8 cellular contexts compared by ENCODE assay signal in the genomic region with DNA sequence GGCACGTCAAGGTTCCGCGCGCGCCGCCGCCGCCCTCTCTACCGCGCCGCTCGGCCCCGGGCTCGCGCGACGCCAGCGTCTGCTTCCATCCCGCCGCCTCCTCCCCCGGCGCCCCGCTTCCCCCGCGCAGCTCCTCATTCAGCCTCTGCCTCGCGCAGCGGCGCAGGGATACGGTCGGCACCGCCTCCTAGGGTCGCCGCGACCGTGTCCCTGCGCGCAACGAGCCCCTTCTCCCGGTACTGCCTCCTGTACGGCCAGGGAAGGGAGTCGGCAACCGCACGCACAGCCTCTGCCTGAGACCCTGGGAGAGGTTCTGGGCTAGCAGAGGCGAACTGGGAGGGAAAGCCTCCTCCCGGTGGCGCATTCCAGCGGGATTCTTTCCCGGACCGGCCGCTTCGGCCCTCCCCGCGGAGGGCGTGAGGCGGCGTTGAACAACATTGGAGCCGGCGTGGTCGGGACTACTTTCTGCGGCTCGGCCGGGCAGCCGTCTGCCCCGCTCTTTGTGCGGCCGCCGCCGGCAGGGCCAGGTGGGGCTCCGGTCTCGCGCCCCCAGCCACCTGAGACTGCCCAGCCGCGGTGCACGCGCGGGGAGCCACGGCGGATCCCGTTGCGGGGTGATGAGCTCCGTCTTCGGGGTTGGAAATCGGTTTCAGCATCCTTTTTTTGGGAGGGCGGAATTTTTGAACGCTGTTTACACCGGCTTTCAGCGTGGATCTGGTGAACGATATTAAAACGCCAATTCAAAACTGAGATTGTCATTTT. TPM values are rescaled to one million over a fixed set of nuclear protein-coding genes. Genes with fewer than 3 reads are reported as not detected.
DNase-seq lines count a peak whose midpoint lies in the region; ATAC-seq, FAIRE-seq and TF ChIP-seq lines count a peak whose summit lies in the region.

Gene LRP6 (minus strand): TSS at position 172 of the 762 bp plus-strand sequence. CDS start 309 bp downstream, outside the sequence.

- H3K4me3 ChIP-seq in AG10803 (ENCODE audit: low read length) (peak within 1 kb of the TSS; percentile 99), HepG2 (replicated peaks in 1 of 3; ENCODE audit: insufficient read depth in 1 of 3, low read depth in 2 of 3, low read length in 3 of 3) (peak within 1 kb of the TSS; percentile 90 to 95 (median 93))

- peaks cover 33% of the 10 kb centered on the region for H3K4me1 ChIP-seq in HepG2 (ENCODE audit: insufficient read depth, low read length)

- CTCF ChIA-PET in HepG2 (lab: Yijun Ruan, JAX; ENCODE audit: low intra/inter-chr PET ratio, low total read pairs) = no interaction called here

- no peak for TF ChIP-seq EP300 in HepG2 (IDR thresholded peaks at IDR 0.05; ENCODE audit: low read depth in 2 of 2, low read length in 2 of 2)
- peak; percentile 55; the same call in 1 of the 2 replicates for TF ChIP-seq EP300 in HepG2 (CRISPR knock-in tag; IDR thresholded peaks at IDR 0.05; ENCODE audit: borderline replicate concordance)

- DNase-seq in AG10803 (ENCODE audit: low read depth) (peak; percentile 96), GM19239 (ENCODE audit: insufficient read length, low spot score) (peak; percentile 85), NCI-H510A treated with DMSO at 0.1 percent for 48 hours (lab: John Stamatoyannopoulos, UW) (peak; percentile 91), dermis microvascular lymphatic vessel endothelial cell (ENCODE audit: low read depth in 2 of 2) (peak; percentile 86 to 97), HepG2 (ENCODE audit: low spot score) (peak; percentile 80)
- peak; percentile 73 to 77 for DNase-seq in activated CD4-positive, alpha-beta T cell treated with anti-CD3 and anti-CD28 coated beads, Interleukin-2, amount 50 U/mL, for 4 hours
- DNase-seq in stimulated activated CD4-positive, alpha-beta T cell treated with anti-CD3 and anti-CD28 coated beads, Interleukin-2, amount 100 ng/mL, for 4 hours (ENCODE audit: low read depth) = peak; percentile 76

- BruUV-seq in HepG2 (replicated peaks; lab: Mats Ljungman, UMichigan) = no TSS peak

- no peak for TF ChIP-seq CTCF in AG10803 (conservative IDR thresholded peaks at IDR 0.05; ENCODE audit: low read length)
- TF ChIP-seq CTCF in HepG2 (CRISPR knock-in tag; IDR thresholded peaks at IDR 0.05) = peak; percentile 31; the same call in 1 of the 2 replicates

- ATAC-seq in HG03442 (IDR thresholded peaks at IDR 0.05; ENCODE audit: unreplicated experiment) = peak; percentile 82
- ATAC-seq in HepG2 = peak; percentile 94

- TF ChIP-seq RAD21 in HepG2 (CRISPR knock-in tag; IDR thresholded peaks at IDR 0.05) = 0 out of 2 replicates have a peak, but pooled peaks have one; percentile 20

- 0% methylated on average over 44 of the region's 90 CpGs for WGBS in HepG2 (ENCODE audit: low lambda C conversion rate)

- POLR2A ChIA-PET in HepG2 (lab: Yijun Ruan, JAX) = interaction anchor here (0.6 to 2.9 kb wide), 13 partner anchors 9 to 263 kb away, joined by 3 to 23 read pairs (median 6); partner anchors contain the start of genes BORCS5 and MANSC1

- peak; percentile 69 to 72 for TF ChIP-seq POLR2A in HepG2 (IDR thresholded peaks at IDR 0.05; ENCODE audit: insufficient read depth in 1 of 2, low read depth in 2 of 2, low read length in 2 of 2)

- H3K27me3 ChIP-seq in HepG2 (ENCODE audit: control insufficient read depth in 1 of 2, insufficient read depth in 2 of 2, low read length in 2 of 2) = no peaks in the 10 kb centered on the region; a peak in 1 of 5 replicates

- H3K36me3 ChIP-seq in HepG2 (replicated peaks in 1 of 2; ENCODE audit: control insufficient read depth in 1 of 2, insufficient read depth in 2 of 2, low read length in 2 of 2) = no peaks in the 10 kb centered on the region

- H3K9ac ChIP-seq in HepG2 (ENCODE audit: insufficient read depth, low read depth, low read length) = peak within 1 kb of the TSS; percentile 99

- peaks cover 25% of the 10 kb centered on the region for H4K20me1 ChIP-seq in HepG2 (ENCODE audit: insufficient read depth, low read length)

- H2AFZ ChIP-seq in HepG2 (ENCODE audit: low read length) = peak within 1 kb of the TSS; percentile 91

- H3K9me3 ChIP-seq in HepG2 (ENCODE audit: low read length) = no peaks in the 10 kb centered on the region

- in situ Hi-C loops in HepG2 (cut with HindIII; ENCODE audit: extremely low pct_ligation_motif_present, low pct_unique_long_range_greater_than_20kb) = no loop called here

- H3K79me2 ChIP-seq in HepG2 (ENCODE audit: insufficient read depth, low read length) = peaks cover 47% of the 10 kb centered on the region

- peak within 1 kb of the TSS; percentile 96 for H3K4me2 ChIP-seq in HepG2 (ENCODE audit: low read depth, low read length)

- FAIRE-seq in GM19239 (lab: Jason Lieb, UNC) (peak; percentile 71), HepG2 (lab: Jason Lieb, UNC) (no peak)

- intact Hi-C loops in HepG2 (cut with micrococcal nuclease; ENCODE audit: unreplicated experiment) = loop anchor here (1.0 to 5.0 kb wide), 5 partner anchors 47 to 185 kb away; no protein-coding TSS in a partner anchor

- H3K27ac ChIP-seq in HepG2 (ENCODE audit: extremely low read length, insufficient read depth, low read length) = peak within 1 kb of the TSS; percentile 100

TF ChIP-seq in HepG2, 621 proteins besides CTCF, POLR2A, EP300 and RAD21 (continues in another document):
- peak; percentile 97 for TF ChIP-seq TBX3 (IDR thresholded peaks at IDR 0.05; ENCODE audit: borderline replicate concordance)
- TF ChIP-seq SRSF1 (optimal IDR thresholded peaks at IDR 0.05; ENCODE audit: low read depth, low read length) = peak; percentile 60
- TF ChIP-seq TFAP4 (IDR thresholded peaks at IDR 0.05; ENCODE audit: borderline replicate concordance, low read depth) = peak; percentile 53; the same call in 1 of the 2 replicates
- no peak for TF ChIP-seq ZFP62 (CRISPR knock-in tag; IDR thresholded peaks at IDR 0.05)

RNA-seq across cellular contexts. Expression of gene LRP6, which starts in this region (rescaled TPM):
- total RNA-seq in dermis microvascular lymphatic vessel endothelial cell (36.2 and 59.9 TPM in 2 replicates), HepG2 (2016; rRNA removed; fragmentation: Illumina TruSeq; extraction: Trizol) (31.7 and 42.0 TPM in 2 replicates)
- 30.2 and 33.3 TPM in 2 replicates for total RNA-seq in HepG2 (2016; cell fraction: cytosol; rRNA removed; fragmentation: Illumina TruSeq; extraction: Trizol; ENCODE audit: low read depth)
- total RNA-seq in HepG2 (2016; cell fraction: insoluble cytoplasmic fraction; rRNA removed; fragmentation: Illumina TruSeq; extraction: Trizol) = 29.5 and 42.3 TPM in 2 replicates
- 19.7 and 24.2 TPM in 2 replicates for total RNA-seq in HepG2 (2016; cell fraction: membrane; rRNA removed; fragmentation: Illumina TruSeq; extraction: Trizol)
- total RNA-seq in HepG2 (2016; cell fraction: nucleus; rRNA removed; fragmentation: Illumina TruSeq; extraction: Trizol) = 59.6 and 64.7 TPM in 2 replicates
- polyA plus RNA-seq in HepG2 (2011; rRNA removed) = 28.4 and 33.8 TPM in 2 replicates
- polyA plus RNA-seq in HepG2 (2011; cell fraction: cytosol; rRNA removed) = 24.8 and 30.7 TPM in 2 replicates
- polyA plus RNA-seq in HepG2 (2011; cell fraction: nucleus; rRNA removed) = 50.2 and 50.3 TPM in 2 replicates
- 16.9 and 17.6 TPM in 2 replicates for polyA plus RNA-seq in HepG2 (2012)
- 0.83 and 1.0 TPM in 2 replicates for polyA plus RNA-seq in HepG2 (2016; cell fraction: cytosol; fragmentation: Illumina TruSeq; extraction: Trizol; ENCODE audit: low read depth)
- 7.8 and 9.5 TPM in 2 replicates for polyA plus RNA-seq in HepG2 (2016; cell fraction: insoluble cytoplasmic fraction; fragmentation: Illumina TruSeq; extraction: Trizol; ENCODE audit: low read depth)
- 1.5 and 1.6 TPM in 2 replicates for polyA plus RNA-seq in HepG2 (2016; cell fraction: membrane; fragmentation: Illumina TruSeq; extraction: Trizol; ENCODE audit: low read depth)
- polyA plus RNA-seq in HepG2 (2016; cell fraction: nucleus; fragmentation: Illumina TruSeq; extraction: Trizol; ENCODE audit: insufficient read depth, low read depth) = 31.3 and 31.9 TPM in 2 replicates
- 201 and 238 TPM in 2 replicates for polyA minus RNA-seq in HepG2 (2011; rRNA and poly(A)+ RNA removed; ENCODE audit: low replicate concordance)
- polyA minus RNA-seq in HepG2 (2011; cell fraction: cytosol; rRNA and poly(A)+ RNA removed) = 59.0 and 61.1 TPM in 2 replicates
- 83.0 and 116 TPM in 2 replicates for polyA minus RNA-seq in HepG2 (2011; cell fraction: nucleus; rRNA and poly(A)+ RNA removed)

Comparison
In these comparisons a context has a peak if more than half of its experiments do, and no peak if none do; other contexts are left out.
1. Peak in every context shown above with its lines: DNase-seq, ATAC-seq, H3K4me3 ChIP-seq and H3K27ac ChIP-seq.